9 cellular contexts compared by ENCODE assay signal in the genomic region with DNA sequence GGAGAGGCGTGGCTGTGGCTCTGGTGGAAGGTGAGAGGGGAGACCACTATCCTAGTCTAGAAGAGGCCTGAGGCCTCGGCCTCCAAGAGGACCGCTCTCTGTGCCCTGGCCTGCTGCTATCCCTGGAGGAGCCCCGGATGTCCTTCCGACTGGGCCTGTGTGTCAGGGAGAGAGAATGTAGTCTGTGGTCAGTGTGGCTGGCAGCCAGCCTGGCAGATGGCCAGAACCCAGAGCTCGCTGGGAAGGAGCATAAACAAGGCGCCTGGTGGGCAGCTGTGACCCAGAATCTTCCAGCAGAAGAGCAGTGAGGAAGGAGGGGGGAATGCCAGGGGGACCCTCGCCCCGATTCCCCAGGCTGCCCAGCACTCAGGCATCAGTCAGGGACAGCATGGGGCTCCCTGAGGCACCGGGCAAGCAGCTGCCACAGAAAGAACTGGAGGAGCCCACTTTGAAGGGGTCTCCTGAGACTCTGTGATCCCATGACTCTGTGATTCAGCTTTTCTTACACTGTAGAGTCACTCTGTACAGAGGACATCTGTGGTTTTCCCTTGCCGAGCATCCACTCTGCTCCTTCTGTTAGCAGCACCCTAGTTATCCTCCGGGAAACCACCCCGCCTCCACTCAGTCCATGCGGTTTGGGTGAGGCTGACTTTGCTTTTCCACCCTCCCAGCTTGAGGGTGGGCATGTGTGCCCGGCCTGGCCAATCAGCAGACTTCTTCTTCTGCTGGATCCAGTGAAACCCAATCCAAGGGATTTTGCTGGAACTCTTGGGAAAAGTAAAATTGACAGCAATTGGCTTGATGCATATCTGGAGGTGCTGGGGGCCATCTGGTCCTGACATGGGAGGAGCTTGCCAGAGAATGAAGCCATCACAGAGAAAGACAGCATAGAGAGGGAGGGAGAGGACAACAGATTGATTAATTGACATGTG. TPM values are rescaled to one million over a fixed set of nuclear protein-coding genes. Genes with fewer than 3 reads are reported as not detected.
DNase-seq lines count a peak whose midpoint lies in the region; ATAC-seq and TF ChIP-seq lines count a peak whose summit lies in the region.
"Had no signal": no experiment of that assay in that cellular context is flagged by ENCODE, and none has a peak within 500 bp of the region (broad histone marks: within the 10 kb centered on the region; RNA-seq: fewer than 3 reads in every experiment).

No MANE protein-coding gene starts in this region.

- no peaks in the 10 kb centered on the region for H3K9me3 Mint-ChIP-seq in T-helper 2 cell treated with Interferon-gamma antibody and Interleukin-4, amounts not matched to agents 5 μg/mL and 100 μg/mL, for 36 hours
- H3K9me3 Mint-ChIP-seq: activated T-cell treated with anti-CD3 and anti-CD28 coated beads, Interleukin-2, amount 50 U/mL, for 4 hours had no signal

- no peak overlapping the region for H3K27ac Mint-ChIP-seq in T-helper 2 cell treated with Interferon-gamma antibody and Interleukin-4, amounts not matched to agents 5 μg/mL and 100 μg/mL, for 36 hours

- H3K4me1 ChIP-seq in PC-9 (replicated peaks; ENCODE audit: insufficient read depth) (peaks cover 41% of the 10 kb centered on the region), left lung (peaks cover 16 to 18% of the 10 kb centered on the region in 2 donors)

- no peaks in the 10 kb centered on the region for H3K9me2 ChIP-seq in PC-9 (ENCODE audit: insufficient read depth)

- BruUV-seq in PC-9 (replicated peaks; lab: Mats Ljungman, UMichigan), result TSS peak; percentile 95

- peaks cover 2% of the 10 kb centered on the region for H3K4me1 Mint-ChIP-seq in T-helper 2 cell treated with Interferon-gamma antibody and Interleukin-4, amounts not matched to agents 5 μg/mL and 100 μg/mL, for 36 hours (ENCODE audit: low read depth)

- no peaks in the 10 kb centered on the region for H3K36me3 ChIP-seq in PC-9 (ENCODE audit: low read depth)
- no peaks in the 10 kb centered on the region for H3K36me3 ChIP-seq in left lung

- intact Hi-C loops in PC-9 (cut with micrococcal nuclease; ENCODE audit: unreplicated experiment) (loop anchor here (1.0 kb wide), 3 partner anchors 10 to 46 kb away; partner anchors contain the start of gene PWWP2A), left lung (cut with DNase I) (no loop called here)

- H3K4me3 ChIP-seq in PC-9 (peak overlapping the region; percentile 43; the same call in 1 of the 2 replicates), left lung (no peak overlapping the region)

- no peak overlapping the region for H3K4me3 Mint-ChIP-seq in T-helper 2 cell treated with Interferon-gamma antibody and Interleukin-4, amounts not matched to agents 5 μg/mL and 100 μg/mL, for 36 hours
- H3K4me3 Mint-ChIP-seq: activated T-cell treated with anti-CD3 and anti-CD28 coated beads, Interleukin-2, amount 50 U/mL, for 4 hours had no signal

- H3K9me3 ChIP-seq in PC-9 (ENCODE audit: insufficient read depth, low read depth) (no peaks in the 10 kb centered on the region), left lung (no peaks in the 10 kb centered on the region)

- TF ChIP-seq CTCF in PC-9 (conservative IDR thresholded peaks at IDR 0.05) (no peak), left lung (IDR thresholded peaks at IDR 0.05) (no peak)

- ATAC-seq in left lung (peak; percentile 92), GM19467 (IDR thresholded peaks at IDR 0.05; ENCODE audit: unreplicated experiment) (no peak)
- ATAC-seq in stimulated activated naive CD8-positive, alpha-beta T cell treated with anti-CD3 and anti-CD28 coated beads, Interleukin-15, Interleukin-2, amounts not matched to agents 100 U/mL and 50 U/mL, for 24 hours, result peak; percentile 90

- H3K27ac ChIP-seq in PC-9 (peak overlapping the region; percentile 93), left lung (peak overlapping the region; percentile 75 to 77)

- H3K4me2 ChIP-seq in PC-9, result peak overlapping the region; percentile 84

- H3K27me3 ChIP-seq in PC-9 (ENCODE audit: insufficient read depth, low read depth) (no peaks in the 10 kb centered on the region), left lung (no peaks in the 10 kb centered on the region)

- DNase-seq in T-helper 2 cell treated with Interferon-gamma antibody and Interleukin-4, amounts not matched to agents 5 μg/mL and 100 μg/mL, for 36 hours (ENCODE audit: low spot score), result peak; percentile 27
- DNase-seq in T-helper 2 cell (no peak), PC-9 (peak; percentile 91 to 96), dermis blood vessel endothelial cell (peak; percentile 79), left lung (peak; percentile 83 to 90), NOMO-1 treated with dmso at 0.1 percent for 144 hours (lab: John Stamatoyannopoulos, UW; ENCODE audit: unreplicated experiment) (no peak)
- peak; percentile 51 for DNase-seq in stimulated activated naive CD8-positive, alpha-beta T cell treated with anti-CD3 and anti-CD28 coated beads, Interleukin-15, Interleukin-2, amounts not matched to agents 100 U/mL and 50 U/mL, for 24 hours
- DNase-seq: activated T-cell treated with anti-CD3 and anti-CD28 coated beads, Interleukin-2, amount 50 U/mL, for 4 hours had no signal

- peaks cover 10% of the 10 kb centered on the region for H3K27me3 Mint-ChIP-seq in T-helper 2 cell treated with Interferon-gamma antibody and Interleukin-4, amounts not matched to agents 5 μg/mL and 100 μg/mL, for 36 hours (ENCODE audit: low read depth)

- H2AFZ ChIP-seq in PC-9, result peak overlapping the region; percentile 78

- POLR2A ChIA-PET in PC-9 (lab: Charles Lee; ENCODE audit: unreplicated experiment), result interaction anchor here (0.5 to 1.5 kb wide), 9 partner anchors 23 to 256 kb away, joined by 3 to 11 read pairs (median 5); partner anchors contain the start of gene PWWP2A

- H3K36me3 Mint-ChIP-seq in T-helper 2 cell treated with Interferon-gamma antibody and Interleukin-4, amounts not matched to agents 5 μg/mL and 100 μg/mL, for 36 hours (ENCODE audit: low read depth), result no peaks in the 10 kb centered on the region

- CTCF ChIA-PET in PC-9 (lab: Charles Lee), result interaction anchor here (0.5 to 0.6 kb wide), 5 partner anchors 27 to 1645 kb away, joined by 3 to 11 read pairs (median 3); no protein-coding TSS in a partner anchor

- peaks cover 33% of the 10 kb centered on the region; the same call in 1 of the 2 replicates for H3F3A ChIP-seq in PC-9 (ENCODE audit: insufficient read depth, low read depth)

- no peaks in the 10 kb centered on the region for H3K79me2 ChIP-seq in PC-9 (ENCODE audit: low read depth)

- no peaks in the 10 kb centered on the region for H4K20me1 ChIP-seq in PC-9 (ENCODE audit: insufficient read depth)

RNA-seq across cellular contexts. Expression of gene PWWP2A, which starts 46.2 kb away (rescaled TPM):
- total RNA-seq in PC-9 (2021) (19.9 and 23.2 TPM in 2 replicates), dermis blood vessel endothelial cell (16.7 and 17.7 TPM in 2 replicates), left lung (10 to 100 TPM; 24.6 to 25.2 TPM)

Comparison
In these comparisons a context has a peak if more than half of its experiments do, and no peak if none do; other contexts are left out.
1. DNase-seq: peak in T-helper 2 cell treated with Interferon-gamma antibody and Interleukin-4, amounts not matched to agents 5 μg/mL and 100 μg/mL, for 36 hours (single experiment), PC-9 (2 of 2), dermis blood vessel endothelial cell (single experiment), left lung (2 of 2) and stimulated activated naive CD8-positive, alpha-beta T cell treated with anti-CD3 and anti-CD28 coated beads, Interleukin-15, Interleukin-2, amounts not matched to agents 100 U/mL and 50 U/mL, for 24 hours (single experiment); none in T-helper 2 cell (0 of 5) and NOMO-1 treated with dmso at 0.1 percent for 144 hours (single experiment).